8 cellular contexts compared by ENCODE assay signal in the genomic region with DNA sequence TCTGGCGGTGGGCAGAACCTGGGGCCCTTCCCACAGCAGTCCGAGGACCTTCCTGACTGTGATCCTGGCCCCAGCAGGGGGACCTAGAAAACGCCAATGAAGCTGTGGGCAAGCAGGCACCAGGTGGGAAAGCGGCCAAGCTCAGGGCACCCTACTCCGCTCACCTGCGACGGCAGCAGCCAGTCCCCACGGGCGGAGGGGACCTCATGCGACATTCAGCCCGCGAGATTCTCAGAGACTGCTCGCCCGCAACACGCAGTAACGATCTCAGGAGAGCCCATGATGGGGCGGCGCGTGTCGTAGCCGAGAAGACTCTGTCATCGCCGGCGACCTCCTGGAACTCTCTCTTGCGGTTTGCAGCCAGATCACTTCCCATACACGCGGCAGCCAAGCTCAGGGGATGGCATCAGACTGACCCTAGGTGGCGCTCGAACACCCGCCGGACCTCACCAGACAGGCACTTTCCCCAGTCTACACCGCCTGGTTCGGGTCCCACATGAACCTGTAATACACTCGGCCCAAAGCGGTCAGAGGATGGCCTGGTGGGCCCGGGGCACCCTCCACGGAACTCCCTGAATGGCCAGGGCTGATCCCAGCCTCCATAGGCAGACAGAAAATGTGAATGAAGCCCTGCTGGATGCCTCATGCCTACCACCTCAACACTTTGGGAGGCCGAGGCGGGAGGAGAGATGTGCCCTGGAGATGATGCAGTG. TPM values are rescaled to one million over a fixed set of nuclear protein-coding genes. Genes with fewer than 3 reads are reported as not detected.
DNase-seq lines count a peak whose midpoint lies in the region; ATAC-seq and TF ChIP-seq lines count a peak whose summit lies in the region.

No MANE protein-coding gene starts in this region.

- 15% methylated on average over 33 of the region's 39 CpGs for WGBS in mammary epithelial cell (ENCODE audit: low coverage, missing lambda C conversion rate)

- H2AFZ ChIP-seq in mammary epithelial cell (ENCODE audit: low read depth, low read length): peak overlapping the region; percentile 80

- CTCF ChIA-PET in mammary epithelial cell (lab: Charles Lee; ENCODE audit: low non-redundant PET): interaction anchor here (0.6 kb wide), 1 partner anchor 9 kb away, joined by 3 read pairs; no protein-coding TSS in a partner anchor

- no peaks in the 10 kb centered on the region for H4K20me1 ChIP-seq in mammary epithelial cell (ENCODE audit: insufficient read depth, low read length)

- H3K9ac ChIP-seq in mammary epithelial cell (ENCODE audit: insufficient read depth, low read length): no peak overlapping the region

- no peaks in the 10 kb centered on the region for H3K4me1 ChIP-seq in mammary epithelial cell (ENCODE audit: insufficient read depth, low read length)

- peaks cover 0 to 5% (median 0%) of the 10 kb centered on the region in 3 donors for H3K27me3 Mint-ChIP-seq in immature natural killer cell (ENCODE audit: low read depth in 3 of 3)

- peak overlapping the region; percentile 64 to 86 (median 78) for H3K4me3 Mint-ChIP-seq in immature natural killer cell

- intact Hi-C loops in mammary epithelial cell (cut with micrococcal nuclease): loop anchor here (1.0 kb wide), 1 partner anchor 32 kb away; no protein-coding TSS in a partner anchor

- no peaks in the 10 kb centered on the region for H3K36me3 ChIP-seq in WERI-Rb-1
- no peaks in the 10 kb centered on the region for H3K36me3 ChIP-seq in mammary epithelial cell (ENCODE audit: insufficient read depth, low read length)

- peaks cover 2% of the 10 kb centered on the region for H3K9me3 ChIP-seq in WERI-Rb-1 (ENCODE audit: severe bottlenecking)
- peaks cover 7% of the 10 kb centered on the region for H3K9me3 ChIP-seq in mammary epithelial cell (replicated peaks; ENCODE audit: insufficient read depth, low read length)

- ATAC-seq in GM18520 (IDR thresholded peaks at IDR 0.05; ENCODE audit: unreplicated experiment): no peak

- TF ChIP-seq CTCF in WERI-Rb-1 (IDR thresholded peaks at IDR 0.05; ENCODE audit: low read depth, low read length) (peak; percentile 94), mammary epithelial cell (conservative IDR thresholded peaks at IDR 0.05 in 1 of 2, IDR thresholded peaks at IDR 0.05 in 1 of 2; ENCODE audit: extremely low read depth in 1 of 2, insufficient read depth in 1 of 2, low read depth in 1 of 2, low read length in 2 of 2) (peak; percentile 47 to 68)

- BruUV-seq in mammary epithelial cell (replicated peaks; lab: Mats Ljungman, UMichigan): no TSS peak

- peak overlapping the region; percentile 59 for H3K4me2 ChIP-seq in mammary epithelial cell (ENCODE audit: insufficient read depth, low read depth, low read length)

- H3K4me3 ChIP-seq in WERI-Rb-1 (ENCODE audit: low read depth, low read length) (peak overlapping the region; percentile 32), mammary epithelial cell (replicated peaks in 1 of 3; ENCODE audit: insufficient read depth in 1 of 3, low read depth in 2 of 3, low read length in 3 of 3) (peak overlapping the region in 1 of 3 experiments; percentile 10)

- in situ Hi-C loops in mammary epithelial cell (cut with MboI; ENCODE audit: low sequenced_read_pairs in 2 of 2): no loop called here

- dilution Hi-C loops in mammary epithelial cell (cut with HindIII; ENCODE audit: low sequenced_read_pairs): loop anchor here (10.0 kb wide), 1 partner anchor 45 kb away; a partner anchor contains a TSS

- DNase-seq in NCI-H524 (lab: John Stamatoyannopoulos, UW) (peak; percentile 46 to 65), NCI-H524 treated with DMSO at 0.1 percent for 48 hours (lab: John Stamatoyannopoulos, UW) (no peak), NCI-H128 (lab: John Stamatoyannopoulos, UW; ENCODE audit: unreplicated experiment) (peak; percentile 76), WERI-Rb-1 (peak; percentile 87), mammary epithelial cell (peak; percentile 50), immature natural killer cell (peak; percentile 74 to 75 (median 74)), smooth muscle cell of the brain vasculature (ENCODE audit: low read depth, low spot score) (peak; percentile 33)

- no peaks in the 10 kb centered on the region for H3K9me3 Mint-ChIP-seq in immature natural killer cell

- H3K27me3 ChIP-seq in WERI-Rb-1 (ENCODE audit: insufficient read depth, low read depth, severe bottlenecking) (no peaks in the 10 kb centered on the region), mammary epithelial cell (ENCODE audit: insufficient read depth, low read length) (no peaks in the 10 kb centered on the region)

- H3K27ac ChIP-seq in WERI-Rb-1: peak overlapping the region; percentile 65
- H3K27ac ChIP-seq in mammary epithelial cell (ENCODE audit: insufficient read depth, low read depth, low read length): no peak overlapping the region

- H3K36me3 Mint-ChIP-seq in immature natural killer cell: no peaks in the 10 kb centered on the region

- peaks cover 8 to 10% of the 10 kb centered on the region in 2 donors for H3K4me1 Mint-ChIP-seq in immature natural killer cell

- no peaks in the 10 kb centered on the region for H3K79me2 ChIP-seq in mammary epithelial cell (ENCODE audit: insufficient read depth, low read length)

- H3K27ac Mint-ChIP-seq in immature natural killer cell: peak overlapping the region in 5 of 6 donors; percentile 15 to 81 (median 43)

RNA-seq across cellular contexts. Expression of a gene that starts 26.5 kb away (rescaled TPM):
- 10 to 100 TPM; 36.3 to 57.2 TPM for total RNA-seq in mammary epithelial cell
- polyA plus RNA-seq in mammary epithelial cell: 28.3 TPM
- 60.4 TPM for polyA minus RNA-seq in mammary epithelial cell
- 10 to 100 TPM; 25.3 to 44.4 (median 27.2) TPM for polyA plus RNA-seq in immature natural killer cell

RNA-seq across cellular contexts. Expression of a gene that starts 26.6 kb away (rescaled TPM):
- total RNA-seq in mammary epithelial cell: 1 to 10 TPM; 6.7 to 8.1 TPM
- 8.2 TPM for polyA plus RNA-seq in mammary epithelial cell
- 6.0 TPM for polyA minus RNA-seq in mammary epithelial cell
- 10 to 100 TPM; 19.9 to 30.1 (median 23.2) TPM for polyA plus RNA-seq in immature natural killer cell

RNA-seq across cellular contexts. Expression of a gene that starts 29.3 kb away (rescaled TPM):
- 10 to 100 TPM; 15.3 to 18.6 TPM for total RNA-seq in mammary epithelial cell
- 6.2 TPM for polyA plus RNA-seq in mammary epithelial cell
- 19.1 TPM for polyA minus RNA-seq in mammary epithelial cell
- 10 to 100 TPM; 10.9 to 21.3 (median 12.9) TPM for polyA plus RNA-seq in immature natural killer cell

RNA-seq across cellular contexts. Expression of a gene that starts 29.4 kb away (rescaled TPM):
- total RNA-seq in mammary epithelial cell: 1 to 10 TPM; 6.5 to 8.3 TPM
- polyA plus RNA-seq in mammary epithelial cell (2.2 TPM), immature natural killer cell (1 to 10 TPM; 3.1 to 8.2 (median 3.5) TPM)
- polyA minus RNA-seq in mammary epithelial cell: 40.1 TPM

RNA-seq across cellular contexts. Expression of a gene that starts 41.6 kb away (rescaled TPM):
- total RNA-seq in mammary epithelial cell: 10 to 100 TPM; 46.5 to 73.8 TPM
- 69.0 TPM for polyA plus RNA-seq in mammary epithelial cell
- polyA minus RNA-seq in mammary epithelial cell: 86.4 TPM
- polyA plus RNA-seq in immature natural killer cell: 10 to 100 TPM; 70.8 to 76.0 (median 74.4) TPM
